1 cellular context compared by ENCODE assay signal in the genomic region with DNA sequence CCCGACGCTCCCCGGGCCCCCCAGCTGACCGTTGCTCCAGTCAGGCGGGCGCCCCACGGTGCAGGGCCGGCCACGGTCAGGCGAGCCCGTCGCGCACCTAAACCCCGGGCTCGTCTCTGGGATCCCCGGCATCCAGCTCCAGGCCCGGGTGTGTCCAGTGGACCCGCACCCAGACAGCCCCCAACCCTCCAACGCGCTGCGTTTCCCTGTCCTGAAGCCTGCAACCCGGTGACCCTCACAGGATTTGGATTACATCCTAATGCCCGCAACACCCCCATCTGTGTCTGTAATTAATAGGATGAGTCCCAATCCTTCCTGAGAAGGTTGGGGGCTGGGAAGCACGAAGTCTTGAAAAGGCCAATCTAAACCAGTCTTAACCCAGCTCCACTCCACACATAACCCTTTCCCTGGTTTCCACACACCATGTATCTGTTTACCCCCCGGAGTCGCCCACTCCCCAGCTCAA.
A peak's percentile ranks its signal among the peaks of the same experiment; 100 is the strongest.
TF ChIP-seq lines count a peak whose summit lies in the region.

No MANE protein-coding gene starts in this region.

TF ChIP-seq in HepG2, 621 proteins besides CTCF, POLR2A, EP300 and RAD21 (continued from another document and continues in another):
- TF ChIP-seq, protein P1, sequence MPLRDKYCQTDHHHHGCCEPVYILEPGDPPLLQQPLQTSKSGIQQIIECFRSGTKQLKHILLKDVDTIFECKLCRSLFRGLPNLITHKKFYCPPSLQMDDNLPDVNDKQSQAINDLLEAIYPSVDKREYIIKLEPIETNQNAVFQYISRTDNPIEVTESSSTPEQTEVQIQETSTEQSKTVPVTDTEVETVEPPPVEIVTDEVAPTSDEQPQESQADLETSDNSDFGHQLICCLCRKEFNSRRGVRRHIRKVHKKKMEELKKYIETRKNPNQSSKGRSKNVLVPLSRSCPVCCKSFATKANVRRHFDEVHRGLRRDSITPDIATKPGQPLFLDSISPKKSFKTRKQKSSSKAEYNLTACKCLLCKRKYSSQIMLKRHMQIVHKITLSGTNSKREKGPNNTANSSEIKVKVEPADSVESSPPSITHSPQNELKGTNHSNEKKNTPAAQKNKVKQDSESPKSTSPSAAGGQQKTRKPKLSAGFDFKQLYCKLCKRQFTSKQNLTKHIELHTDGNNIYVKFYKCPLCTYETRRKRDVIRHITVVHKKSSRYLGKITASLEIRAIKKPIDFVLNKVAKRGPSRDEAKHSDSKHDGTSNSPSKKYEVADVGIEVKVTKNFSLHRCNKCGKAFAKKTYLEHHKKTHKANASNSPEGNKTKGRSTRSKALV (CRISPR knock-in tag; IDR thresholded peaks at IDR 0.05), result 0 out of 2 replicates have a peak, but pooled peaks have one; percentile 32
- TF ChIP-seq AGO2 (optimal IDR thresholded peaks at IDR 0.05; ENCODE audit: low read depth, low read length), result no peak
- no peak for TF ChIP-seq ZNF83 (CRISPR knock-in tag; IDR thresholded peaks at IDR 0.05; ENCODE audit: borderline replicate concordance)
- TF ChIP-seq ZNF3 (CRISPR knock-in tag; IDR thresholded peaks at IDR 0.05), result no peak
- TF ChIP-seq AKAP8 (CRISPR knock-in tag; IDR thresholded peaks at IDR 0.05), result no peak
- peak; percentile 43; the same call in 1 of the 2 replicates for TF ChIP-seq NRL (CRISPR knock-in tag; IDR thresholded peaks at IDR 0.05; ENCODE audit: borderline replicate concordance)
- no peak for TF ChIP-seq MLLT10 (CRISPR knock-in tag; IDR thresholded peaks at IDR 0.05)
- TF ChIP-seq ZFP36L1 (CRISPR knock-in tag; IDR thresholded peaks at IDR 0.05), result no peak
- TF ChIP-seq, protein P2, sequence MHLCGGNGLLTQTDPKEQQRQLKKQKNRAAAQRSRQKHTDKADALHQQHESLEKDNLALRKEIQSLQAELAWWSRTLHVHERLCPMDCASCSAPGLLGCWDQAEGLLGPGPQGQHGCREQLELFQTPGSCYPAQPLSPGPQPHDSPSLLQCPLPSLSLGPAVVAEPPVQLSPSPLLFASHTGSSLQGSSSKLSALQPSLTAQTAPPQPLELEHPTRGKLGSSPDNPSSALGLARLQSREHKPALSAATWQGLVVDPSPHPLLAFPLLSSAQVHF (CRISPR knock-in tag; IDR thresholded peaks at IDR 0.05), result 0 out of 2 replicates have a peak, but pooled peaks have one; percentile 25
- TF ChIP-seq ZNF549 (CRISPR knock-in tag; IDR thresholded peaks at IDR 0.05), result peak; percentile 77
- TF ChIP-seq SOX6 (IDR thresholded peaks at IDR 0.05), result no peak
- peak; percentile 5; the same call in 1 of the 2 replicates for TF ChIP-seq SOX6 (CRISPR knock-in tag; IDR thresholded peaks at IDR 0.05)
- TF ChIP-seq, protein P3, sequence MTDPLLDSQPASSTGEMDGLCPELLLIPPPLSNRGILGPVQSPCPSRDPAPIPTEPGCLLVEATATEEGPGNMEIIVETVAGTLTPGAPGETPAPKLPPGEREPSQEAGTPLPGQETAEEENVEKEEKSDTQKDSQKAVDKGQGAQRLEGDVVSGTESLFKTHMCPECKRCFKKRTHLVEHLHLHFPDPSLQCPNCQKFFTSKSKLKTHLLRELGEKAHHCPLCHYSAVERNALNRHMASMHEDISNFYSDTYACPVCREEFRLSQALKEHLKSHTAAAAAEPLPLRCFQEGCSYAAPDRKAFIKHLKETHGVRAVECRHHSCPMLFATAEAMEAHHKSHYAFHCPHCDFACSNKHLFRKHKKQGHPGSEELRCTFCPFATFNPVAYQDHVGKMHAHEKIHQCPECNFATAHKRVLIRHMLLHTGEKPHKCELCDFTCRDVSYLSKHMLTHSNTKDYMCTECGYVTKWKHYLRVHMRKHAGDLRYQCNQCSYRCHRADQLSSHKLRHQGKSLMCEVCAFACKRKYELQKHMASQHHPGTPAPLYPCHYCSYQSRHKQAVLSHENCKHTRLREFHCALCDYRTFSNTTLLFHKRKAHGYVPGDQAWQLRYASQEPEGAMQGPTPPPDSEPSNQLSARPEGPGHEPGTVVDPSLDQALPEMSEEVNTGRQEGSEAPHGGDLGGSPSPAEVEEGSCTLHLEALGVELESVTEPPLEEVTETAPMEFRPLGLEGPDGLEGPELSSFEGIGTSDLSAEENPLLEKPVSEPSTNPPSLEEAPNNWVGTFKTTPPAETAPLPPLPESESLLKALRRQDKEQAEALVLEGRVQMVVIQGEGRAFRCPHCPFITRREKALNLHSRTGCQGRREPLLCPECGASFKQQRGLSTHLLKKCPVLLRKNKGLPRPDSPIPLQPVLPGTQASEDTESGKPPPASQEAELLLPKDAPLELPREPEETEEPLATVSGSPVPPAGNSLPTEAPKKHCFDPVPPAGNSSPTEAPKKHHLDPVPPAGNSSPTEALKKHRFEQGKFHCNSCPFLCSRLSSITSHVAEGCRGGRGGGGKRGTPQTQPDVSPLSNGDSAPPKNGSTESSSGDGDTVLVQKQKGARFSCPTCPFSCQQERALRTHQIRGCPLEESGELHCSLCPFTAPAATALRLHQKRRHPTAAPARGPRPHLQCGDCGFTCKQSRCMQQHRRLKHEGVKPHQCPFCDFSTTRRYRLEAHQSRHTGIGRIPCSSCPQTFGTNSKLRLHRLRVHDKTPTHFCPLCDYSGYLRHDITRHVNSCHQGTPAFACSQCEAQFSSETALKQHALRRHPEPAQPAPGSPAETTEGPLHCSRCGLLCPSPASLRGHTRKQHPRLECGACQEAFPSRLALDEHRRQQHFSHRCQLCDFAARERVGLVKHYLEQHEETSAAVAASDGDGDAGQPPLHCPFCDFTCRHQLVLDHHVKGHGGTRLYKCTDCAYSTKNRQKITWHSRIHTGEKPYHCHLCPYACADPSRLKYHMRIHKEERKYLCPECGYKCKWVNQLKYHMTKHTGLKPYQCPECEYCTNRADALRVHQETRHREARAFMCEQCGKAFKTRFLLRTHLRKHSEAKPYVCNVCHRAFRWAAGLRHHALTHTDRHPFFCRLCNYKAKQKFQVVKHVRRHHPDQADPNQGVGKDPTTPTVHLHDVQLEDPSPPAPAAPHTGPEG (CRISPR knock-in tag; IDR thresholded peaks at IDR 0.05), result peak; percentile 70; the same call in 1 of the 2 replicates
- TF ChIP-seq RORA (CRISPR knock-in tag; IDR thresholded peaks at IDR 0.05), result no peak
- no peak for TF ChIP-seq ZNF850 (CRISPR knock-in tag; conservative IDR thresholded peaks at IDR 0.05)
- peak; percentile 20 for TF ChIP-seq JARID2 (CRISPR knock-in tag; IDR thresholded peaks at IDR 0.05; ENCODE audit: insufficient replicate concordance)
- no peak for TF ChIP-seq RFXANK (CRISPR knock-in tag; IDR thresholded peaks at IDR 0.05)
- TF ChIP-seq BCL6 (CRISPR knock-in tag; IDR thresholded peaks at IDR 0.05), result peak; percentile 77
- no peak for TF ChIP-seq ATAD3A (CRISPR knock-in tag; IDR thresholded peaks at IDR 0.05)
- TF ChIP-seq ZNF589 (CRISPR knock-in tag; conservative IDR thresholded peaks at IDR 0.05), result 0 out of 2 replicates have a peak, but pooled peaks have one; percentile 31
- TF ChIP-seq ZSCAN29 (CRISPR knock-in tag; conservative IDR thresholded peaks at IDR 0.05), result no peak
- TF ChIP-seq MXD4 (CRISPR knock-in tag; IDR thresholded peaks at IDR 0.05), result 0 out of 2 replicates have a peak, but pooled peaks have one; percentile 9
- TF ChIP-seq ELF3 (CRISPR knock-in tag; IDR thresholded peaks at IDR 0.05), result no peak
- TF ChIP-seq ARNTL (CRISPR knock-in tag; IDR thresholded peaks at IDR 0.05), result 0 out of 2 replicates have a peak, but pooled peaks have one; percentile 8
- no peak for TF ChIP-seq NR2F6 (IDR thresholded peaks at IDR 0.05)
- peak; percentile 4; the same call in 1 of the 2 replicates for TF ChIP-seq NR2F6 (CRISPR knock-in tag; IDR thresholded peaks at IDR 0.05)
- no peak for TF ChIP-seq TBX2 (CRISPR knock-in tag; IDR thresholded peaks at IDR 0.05; ENCODE audit: borderline replicate concordance)
- TF ChIP-seq, protein P4, sequence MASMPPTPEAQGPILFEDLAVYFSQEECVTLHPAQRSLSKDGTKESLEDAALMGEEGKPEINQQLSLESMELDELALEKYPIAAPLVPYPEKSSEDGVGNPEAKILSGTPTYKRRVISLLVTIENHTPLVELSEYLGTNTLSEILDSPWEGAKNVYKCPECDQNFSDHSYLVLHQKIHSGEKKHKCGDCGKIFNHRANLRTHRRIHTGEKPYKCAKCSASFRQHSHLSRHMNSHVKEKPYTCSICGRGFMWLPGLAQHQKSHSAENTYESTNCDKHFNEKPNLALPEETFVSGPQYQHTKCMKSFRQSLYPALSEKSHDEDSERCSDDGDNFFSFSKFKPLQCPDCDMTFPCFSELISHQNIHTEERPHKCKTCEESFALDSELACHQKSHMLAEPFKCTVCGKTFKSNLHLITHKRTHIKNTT (CRISPR knock-in tag; IDR thresholded peaks at IDR 0.05), result no peak
- TF ChIP-seq ZNF720 (CRISPR knock-in tag; IDR thresholded peaks at IDR 0.05), result no peak
- peak; percentile 17; the same call in 1 of the 2 replicates for TF ChIP-seq ZNF256 (CRISPR knock-in tag; conservative IDR thresholded peaks at IDR 0.05)
- TF ChIP-seq NR2F1 (CRISPR knock-in tag; IDR thresholded peaks at IDR 0.05), result no peak
- TF ChIP-seq, protein P5, sequence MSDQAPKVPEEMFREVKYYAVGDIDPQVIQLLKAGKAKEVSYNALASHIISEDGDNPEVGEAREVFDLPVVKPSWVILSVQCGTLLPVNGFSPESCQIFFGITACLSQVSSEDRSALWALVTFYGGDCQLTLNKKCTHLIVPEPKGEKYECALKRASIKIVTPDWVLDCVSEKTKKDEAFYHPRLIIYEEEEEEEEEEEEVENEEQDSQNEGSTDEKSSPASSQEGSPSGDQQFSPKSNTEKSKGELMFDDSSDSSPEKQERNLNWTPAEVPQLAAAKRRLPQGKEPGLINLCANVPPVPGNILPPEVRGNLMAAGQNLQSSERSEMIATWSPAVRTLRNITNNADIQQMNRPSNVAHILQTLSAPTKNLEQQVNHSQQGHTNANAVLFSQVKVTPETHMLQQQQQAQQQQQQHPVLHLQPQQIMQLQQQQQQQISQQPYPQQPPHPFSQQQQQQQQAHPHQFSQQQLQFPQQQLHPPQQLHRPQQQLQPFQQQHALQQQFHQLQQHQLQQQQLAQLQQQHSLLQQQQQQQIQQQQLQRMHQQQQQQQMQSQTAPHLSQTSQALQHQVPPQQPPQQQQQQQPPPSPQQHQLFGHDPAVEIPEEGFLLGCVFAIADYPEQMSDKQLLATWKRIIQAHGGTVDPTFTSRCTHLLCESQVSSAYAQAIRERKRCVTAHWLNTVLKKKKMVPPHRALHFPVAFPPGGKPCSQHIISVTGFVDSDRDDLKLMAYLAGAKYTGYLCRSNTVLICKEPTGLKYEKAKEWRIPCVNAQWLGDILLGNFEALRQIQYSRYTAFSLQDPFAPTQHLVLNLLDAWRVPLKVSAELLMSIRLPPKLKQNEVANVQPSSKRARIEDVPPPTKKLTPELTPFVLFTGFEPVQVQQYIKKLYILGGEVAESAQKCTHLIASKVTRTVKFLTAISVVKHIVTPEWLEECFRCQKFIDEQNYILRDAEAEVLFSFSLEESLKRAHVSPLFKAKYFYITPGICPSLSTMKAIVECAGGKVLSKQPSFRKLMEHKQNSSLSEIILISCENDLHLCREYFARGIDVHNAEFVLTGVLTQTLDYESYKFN (CRISPR knock-in tag; conservative IDR thresholded peaks at IDR 0.05), result peak; percentile 12; the same call in 1 of the 2 replicates
- TF ChIP-seq, protein P6, sequence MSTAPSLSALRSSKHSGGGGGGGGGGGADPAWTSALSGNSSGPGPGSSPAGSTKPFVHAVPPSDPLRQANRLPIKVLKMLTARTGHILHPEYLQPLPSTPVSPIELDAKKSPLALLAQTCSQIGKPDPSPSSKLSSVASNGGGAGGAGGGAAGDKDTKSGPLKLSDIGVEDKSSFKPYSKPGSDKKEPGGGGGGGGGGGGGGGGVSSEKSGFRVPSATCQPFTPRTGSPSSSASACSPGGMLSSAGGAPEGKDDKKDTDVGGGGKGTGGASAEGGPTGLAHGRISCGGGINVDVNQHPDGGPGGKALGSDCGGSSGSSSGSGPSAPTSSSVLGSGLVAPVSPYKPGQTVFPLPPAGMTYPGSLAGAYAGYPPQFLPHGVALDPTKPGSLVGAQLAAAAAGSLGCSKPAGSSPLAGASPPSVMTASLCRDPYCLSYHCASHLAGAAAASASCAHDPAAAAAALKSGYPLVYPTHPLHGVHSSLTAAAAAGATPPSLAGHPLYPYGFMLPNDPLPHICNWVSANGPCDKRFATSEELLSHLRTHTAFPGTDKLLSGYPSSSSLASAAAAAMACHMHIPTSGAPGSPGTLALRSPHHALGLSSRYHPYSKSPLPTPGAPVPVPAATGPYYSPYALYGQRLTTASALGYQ (CRISPR knock-in tag; IDR thresholded peaks at IDR 0.05), result peak; percentile 31; the same call in 1 of the 2 replicates
- TF ChIP-seq ZBTB42 (CRISPR knock-in tag; IDR thresholded peaks at IDR 0.05), result 0 out of 2 replicates have a peak, but pooled peaks have one; percentile 84
- TF ChIP-seq, protein P7, sequence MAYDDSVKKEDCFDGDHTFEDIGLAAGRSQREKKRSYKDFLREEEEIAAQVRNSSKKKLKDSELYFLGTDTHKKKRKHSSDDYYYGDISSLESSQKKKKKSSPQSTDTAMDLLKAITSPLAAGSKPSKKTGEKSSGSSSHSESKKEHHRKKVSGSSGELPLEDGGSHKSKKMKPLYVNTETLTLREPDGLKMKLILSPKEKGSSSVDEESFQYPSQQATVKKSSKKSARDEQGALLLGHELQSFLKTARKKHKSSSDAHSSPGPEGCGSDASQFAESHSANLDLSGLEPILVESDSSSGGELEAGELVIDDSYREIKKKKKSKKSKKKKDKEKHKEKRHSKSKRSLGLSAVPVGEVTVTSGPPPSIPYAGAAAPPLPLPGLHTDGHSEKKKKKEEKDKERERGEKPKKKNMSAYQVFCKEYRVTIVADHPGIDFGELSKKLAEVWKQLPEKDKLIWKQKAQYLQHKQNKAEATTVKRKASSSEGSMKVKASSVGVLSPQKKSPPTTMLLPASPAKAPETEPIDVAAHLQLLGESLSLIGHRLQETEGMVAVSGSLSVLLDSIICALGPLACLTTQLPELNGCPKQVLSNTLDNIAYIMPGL (CRISPR knock-in tag; IDR thresholded peaks at IDR 0.05; ENCODE audit: borderline replicate concordance in 1 of 2, low read depth in 1 of 2), result peak in 1 of 2 experiments; percentile 48; a peak in 1 of 4 replicates
- no peak for TF ChIP-seq ZNF331 (CRISPR knock-in tag; IDR thresholded peaks at IDR 0.05)
- TF ChIP-seq STAT5B (CRISPR knock-in tag; IDR thresholded peaks at IDR 0.05), result 0 out of 2 replicates have a peak, but pooled peaks have one; percentile 1
